Comparison of ENCODE assay signal across 8 cellular contexts in the genomic region with DNA sequence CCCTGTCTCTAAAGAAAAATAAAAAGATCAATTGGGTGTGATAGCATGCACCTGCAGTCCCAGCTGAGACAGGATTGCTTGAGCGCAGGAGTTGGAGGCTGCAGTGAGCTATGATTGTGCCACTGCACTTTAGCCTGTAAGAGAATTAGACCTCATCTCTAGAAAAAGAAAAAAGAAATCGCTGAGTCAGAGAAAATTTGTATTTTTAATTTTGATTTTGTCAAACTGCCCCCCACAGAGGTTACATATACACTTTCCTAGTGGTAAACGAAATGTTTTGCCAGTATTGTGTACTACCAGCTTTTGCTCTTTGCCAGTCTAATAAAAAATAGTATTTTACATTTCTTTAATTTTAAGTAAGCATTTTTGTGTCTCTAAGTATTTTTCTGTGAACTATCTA. TPM values are rescaled to one million over a fixed set of nuclear protein-coding genes. Genes with fewer than 3 reads are reported as not detected.
"Had no signal": no experiment of that assay in that cellular context is flagged by ENCODE, and none has a peak within 500 bp of the region (broad histone marks: within the 10 kb centered on the region; RNA-seq: fewer than 3 reads in every experiment).

No MANE protein-coding gene starts in this region.

- H3K9me3 ChIP-seq: HAP-1 had no signal

- H3K4me3 ChIP-seq: GM23338, HAP-1 had no signal

- H3K4me2 ChIP-seq: GM23338 had no signal

- H3K4me1 Mint-ChIP-seq: GM23338, IgD-negative memory B cell had no signal

- H3K27me3 Mint-ChIP-seq: IgD-negative memory B cell had no signal

- DNase-seq: H7, HFFc6, KG1 had no signal

- H3K27ac Mint-ChIP-seq: GM23338, HFFc6, IgD-negative memory B cell had no signal

- ATAC-seq: GM23338, HCT116 had no signal

- H3K4me3 Mint-ChIP-seq: GM23338, HFFc6, IgD-negative memory B cell had no signal

- H3K27ac ChIP-seq: HL-60 had no signal

- H2AFZ ChIP-seq: GM23338 had no signal

- H3K9me3 Mint-ChIP-seq: GM23338, HFFc6, IgD-negative memory B cell had no signal

RNA-seq across cellular contexts. Expression of a gene that starts 5.3 kb away (rescaled TPM):
- polyA plus RNA-seq: IgD-negative memory B cell had no signal
